1 cellular context compared by ENCODE assay signal in genomic region chr17:76103274-76104139, GRCh38.
TF ChIP-seq lines count a peak whose summit lies in the region.

Gene EXOC7, minus strand, starts transcription at chr17:76103787. Its CDS starts 95 bp downstream, at chr17:76103692.

TF ChIP-seq in GM12878, 131 proteins besides CTCF, POLR2A, EP300 and RAD21 (continued from another document):
- peak; percentile 80 for TF ChIP-seq GABPA (IDR thresholded peaks at IDR 0.05; ENCODE audit: low read depth)
- peak; percentile 95 for TF ChIP-seq ZNF592 (IDR thresholded peaks at IDR 0.05)
- 0 out of 2 replicates have a peak, but pooled peaks have one; percentile 37 for TF ChIP-seq SMARCA5 (IDR thresholded peaks at IDR 0.05)
- TF ChIP-seq MXI1 (IDR thresholded peaks at IDR 0.05; ENCODE audit: low read depth, low read length), result 0 out of 2 replicates have a peak, but pooled peaks have one; percentile 14
- peak; percentile 37; the same call in 1 of the 2 replicates for TF ChIP-seq RUNX3 (IDR thresholded peaks at IDR 0.05; ENCODE audit: low read length)
- TF ChIP-seq HSF1 (IDR thresholded peaks at IDR 0.05; ENCODE audit: low read depth, low read length), result no peak; the same call in 1 of the 2 replicates
- peak; percentile 78; the same call in 2 of the 3 replicates for TF ChIP-seq POU2F2 (IDR thresholded peaks at IDR 0.05; ENCODE audit: borderline replicate concordance, low read depth, low read length)
- TF ChIP-seq CREB1 (IDR thresholded peaks at IDR 0.05; ENCODE audit: low read depth), result peak; percentile 70
- TF ChIP-seq CREM (IDR thresholded peaks at IDR 0.05; ENCODE audit: low read depth), result 0 out of 2 replicates have a peak, but pooled peaks have one; percentile 51
- no peak for TF ChIP-seq TCF7 (IDR thresholded peaks at IDR 0.05; ENCODE audit: borderline replicate concordance)
TF ChIP-seq in GM12878: peak in this region for 38.
